In the genomic region with DNA sequence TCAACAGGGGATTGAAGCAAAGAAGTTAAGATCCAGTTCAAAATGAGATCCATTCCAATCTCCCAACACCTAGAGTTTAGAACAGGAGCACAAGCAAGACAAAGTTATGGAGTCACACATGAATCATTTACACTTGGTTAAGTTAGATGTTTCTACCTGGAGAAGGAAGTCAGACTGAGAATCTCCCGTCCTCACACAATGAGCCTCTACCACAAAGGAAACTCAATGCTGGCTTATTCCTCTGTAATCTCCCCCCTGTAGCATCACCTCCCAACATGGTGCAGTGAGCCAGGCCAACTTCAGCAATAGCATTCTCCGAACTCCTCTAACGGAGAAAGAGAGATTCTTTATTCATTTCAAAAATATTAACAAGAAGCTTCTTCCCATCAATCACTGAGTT, we compare ENCODE assay signal across 22 cellular contexts.
"Had no signal": no experiment of that assay in that cellular context is flagged by ENCODE, and none has a peak within 500 bp of the region (broad histone marks: within the 10 kb centered on the region; RNA-seq: fewer than 3 reads in every experiment).

No MANE protein-coding gene starts in this region.

- H3K9me3 ChIP-seq: breast epithelium, esophagus muscularis mucosa, left lung, psoas muscle, right atrium auricular region, spleen, tibial artery had no signal

- H3K4me3 ChIP-seq: breast epithelium, esophagus muscularis mucosa, hepatocyte, left lung, psoas muscle, right atrium auricular region, spleen, tibial artery had no signal

- H3K27me3 Mint-ChIP-seq: activated CD4-positive, alpha-beta T cell treated with anti-CD3 and anti-CD28 coated beads, Interleukin-2, amount 10 ng/mL, durations not matched to agents 7 days and 5 days; central memory CD8-positive, alpha-beta T cell had no signal

- H3K27ac ChIP-seq: breast epithelium, esophagus muscularis mucosa, hepatocyte, left lung, psoas muscle, right atrium auricular region, spleen, tibial artery had no signal

- H3K27me3 ChIP-seq: breast epithelium, esophagus muscularis mucosa, hepatocyte, left lung, right atrium auricular region, spleen, tibial artery had no signal

- H3K4me2 ChIP-seq: hepatocyte had no signal

- H3K79me2 ChIP-seq: hepatocyte had no signal

- H3K27ac Mint-ChIP-seq: activated CD4-positive, alpha-beta T cell treated with anti-CD3 and anti-CD28 coated beads, Interleukin-2, amount 10 ng/mL, durations not matched to agents 7 days and 5 days; activated T-helper 1 cell treated with anti-CD3 and anti-CD28 coated beads, Interleukin-12 subunit alpha, Interleukin-12 subunit beta, Interleukin-2, Interleukin-4 antibody, amounts not matched to agents 30 ng/mL and 10 ng/mL and 1 ng/mL, durations not matched to agents 14 hours and 24 hours and 36 hours; immature natural killer cell; natural killer cell had no signal

- H3K4me3 Mint-ChIP-seq: activated CD4-positive, alpha-beta T cell treated with anti-CD3 and anti-CD28 coated beads, Interleukin-2, amount 10 ng/mL, durations not matched to agents 7 days and 5 days; activated T-helper 1 cell treated with anti-CD3 and anti-CD28 coated beads, Interleukin-12 subunit alpha, Interleukin-12 subunit beta, Interleukin-2, Interleukin-4 antibody, amounts not matched to agents 30 ng/mL and 10 ng/mL and 1 ng/mL, durations not matched to agents 14 hours and 24 hours and 36 hours; central memory CD8-positive, alpha-beta T cell; natural killer cell had no signal

- DNase-seq: activated CD4-positive, alpha-beta T cell treated with anti-CD3 and anti-CD28 coated beads, Interleukin-2, amount 10 ng/mL, durations not matched to agents 7 days and 5 days; activated CD8-positive, alpha-beta memory T cell treated with anti-CD3 and anti-CD28 coated beads, Interleukin-2, amount 50 U/mL, for 48 hours; activated gamma-delta T cell treated with Interleukin-2 at 50 U/mL for 16 hours; amniotic stem cell; effector memory CD4-positive, alpha-beta T cell; glutamatergic neuron; immature natural killer cell; left lung; natural killer cell; psoas muscle; SHP77; spleen; stimulated activated CD4-positive, alpha-beta T cell treated with anti-CD3 and anti-CD28 coated beads, Interleukin-4, amount 100 ng/mL, for 1 hour; stimulated activated naive CD4-positive, alpha-beta T cell treated with Interleukin-2 at 50 U/mL for 16 hours; SW 1271; tibial artery had no signal

- H3K9me3 Mint-ChIP-seq: central memory CD8-positive, alpha-beta T cell; immature natural killer cell; natural killer cell had no signal

- H3K4me1 ChIP-seq: esophagus muscularis mucosa, psoas muscle, right atrium auricular region, tibial artery had no signal

- H3K36me3 ChIP-seq: breast epithelium, esophagus muscularis mucosa, left lung, right atrium auricular region, spleen, tibial artery had no signal

- ATAC-seq: left lung, natural killer cell, psoas muscle had no signal

- H2AFZ ChIP-seq: hepatocyte had no signal
